ENCODE assay signal across 19 cellular contexts in genomic region chr10:127300868-127301321, GRCh38.
DNase-seq lines count a peak whose midpoint lies in the region; ATAC-seq and TF ChIP-seq lines count a peak whose summit lies in the region.
"Had no signal": no experiment of that assay in that cellular context is flagged by ENCODE, and none has a peak within 500 bp of the region (broad histone marks: within the 10 kb centered on the region; RNA-seq: fewer than 3 reads in every experiment).

No MANE protein-coding gene starts in this region.

- no peak overlapping the region for H2AFZ ChIP-seq in mammary epithelial cell (ENCODE audit: low read depth, low read length)

- no peaks in the 10 kb centered on the region for H3K4me1 ChIP-seq in mammary epithelial cell (ENCODE audit: insufficient read depth, low read length)
- no peaks in the 10 kb centered on the region for H3K4me1 ChIP-seq in endodermal cell (ENCODE audit: control insufficient read depth, insufficient read depth, low read length)
- peaks cover 16 to 20% of the 10 kb centered on the region in 2 donors for H3K4me1 ChIP-seq in mucosa of rectum (ENCODE audit: control insufficient read depth in 2 of 2, insufficient read depth in 2 of 2, low read length in 2 of 2)
- H3K4me1 ChIP-seq in Caco-2: no peaks in the 10 kb centered on the region
- H3K4me1 ChIP-seq: sigmoid colon, uterus had no signal

- H3K36me3 Mint-ChIP-seq in MCF 10A (ENCODE audit: insufficient read depth, unreplicated experiment): peaks cover 9% of the 10 kb centered on the region
- peaks cover 3% of the 10 kb centered on the region for H3K36me3 Mint-ChIP-seq in endodermal cell (ENCODE audit: low read depth)
- H3K36me3 Mint-ChIP-seq in Caco-2 (ENCODE audit: insufficient read depth, unreplicated experiment): no peaks in the 10 kb centered on the region
- H3K36me3 Mint-ChIP-seq: activated naive CD4-positive, alpha-beta T cell treated with anti-CD3 and anti-CD28 coated beads, Interleukin-2, amount 50 U/mL, for 72 hours; CD14-positive monocyte; memory B cell had no signal

- H3K9ac ChIP-seq in mammary epithelial cell (ENCODE audit: insufficient read depth, low read length) (no peak overlapping the region), endodermal cell (ENCODE audit: extremely low read depth, low read length, poor library complexity, severe bottlenecking) (no peak overlapping the region), mucosa of rectum (ENCODE audit: low read depth in 1 of 2, low read length in 2 of 2) (peak overlapping the region; percentile 8 to 37)

- ATAC-seq in HG02642 (IDR thresholded peaks at IDR 0.05; ENCODE audit: poor library complexity, unreplicated experiment) (no peak), Right ventricle myocardium superior (ENCODE audit: poor library complexity) (no peak)
- ATAC-seq: activated naive CD4-positive, alpha-beta T cell treated with anti-CD3 and anti-CD28 coated beads, Interleukin-2, amount 50 U/mL, for 72 hours had no signal

- H3K4me1 Mint-ChIP-seq in MCF 10A (ENCODE audit: insufficient read depth, unreplicated experiment): peaks cover 7% of the 10 kb centered on the region
- peaks cover 11% of the 10 kb centered on the region for H3K4me1 Mint-ChIP-seq in endodermal cell
- H3K4me1 Mint-ChIP-seq in Caco-2 (ENCODE audit: low read depth, unreplicated experiment): no peaks in the 10 kb centered on the region
- H3K4me1 Mint-ChIP-seq: CD14-positive monocyte, memory B cell had no signal

- in situ Hi-C loops in mammary epithelial cell (cut with MboI; ENCODE audit: low sequenced_read_pairs in 2 of 2): no loop called here

- no peak overlapping the region for H3K4me3 ChIP-seq in mammary epithelial cell (replicated peaks in 1 of 3; ENCODE audit: insufficient read depth in 1 of 3, low read depth in 2 of 3, low read length in 3 of 3)
- no peak overlapping the region for H3K4me3 ChIP-seq in endodermal cell (ENCODE audit: low read length)
- H3K4me3 ChIP-seq in mucosa of rectum (ENCODE audit: low read length in 2 of 2): no peak overlapping the region
- no peak overlapping the region for H3K4me3 ChIP-seq in Caco-2 (ENCODE audit: low read depth, low read length)
- H3K4me3 ChIP-seq: sigmoid colon, uterus had no signal

- H3K36me3 ChIP-seq in mammary epithelial cell (ENCODE audit: insufficient read depth, low read length): no peaks in the 10 kb centered on the region
- H3K36me3 ChIP-seq in endodermal cell (ENCODE audit: control insufficient read depth, insufficient read depth, low read length): no peaks in the 10 kb centered on the region
- no peaks in the 10 kb centered on the region for H3K36me3 ChIP-seq in mucosa of rectum (ENCODE audit: control insufficient read depth in 2 of 2, insufficient read depth in 2 of 2, low read length in 2 of 2)
- no peaks in the 10 kb centered on the region for H3K36me3 ChIP-seq in Caco-2 (ENCODE audit: control insufficient read depth, insufficient read depth, low read length)
- H3K36me3 ChIP-seq: neutrophil, sigmoid colon, uterus had no signal

- no peaks in the 10 kb centered on the region for H3K27me3 ChIP-seq in mammary epithelial cell (ENCODE audit: insufficient read depth, low read length)
- no peaks in the 10 kb centered on the region for H3K27me3 ChIP-seq in endodermal cell (ENCODE audit: control insufficient read depth, insufficient read depth, low read length, poor library complexity, severe bottlenecking)
- H3K27me3 ChIP-seq in mucosa of rectum (ENCODE audit: control insufficient read depth in 2 of 2, insufficient read depth in 2 of 2, low read length in 2 of 2): no peaks in the 10 kb centered on the region
- no peaks in the 10 kb centered on the region for H3K27me3 ChIP-seq in Caco-2 (replicated peaks; ENCODE audit: control insufficient read depth, insufficient read depth, low read length)
- H3K27me3 ChIP-seq: neutrophil, sigmoid colon, uterus had no signal

- no peaks in the 10 kb centered on the region for H4K20me1 ChIP-seq in mammary epithelial cell (ENCODE audit: insufficient read depth, low read length)

- H3K9me3 ChIP-seq in mammary epithelial cell (replicated peaks; ENCODE audit: insufficient read depth, low read length) (no peaks in the 10 kb centered on the region), endodermal cell (ENCODE audit: control insufficient read depth, low read length) (no peaks in the 10 kb centered on the region), mucosa of rectum (ENCODE audit: control insufficient read depth in 2 of 2, low read length in 2 of 2) (no peaks in the 10 kb centered on the region), Caco-2 (no peaks in the 10 kb centered on the region)
- H3K9me3 ChIP-seq: neutrophil, sigmoid colon, uterus had no signal

- no TSS peak for BruUV-seq in MCF 10A (replicated peaks; lab: Mats Ljungman, UMichigan)
- BruUV-seq in mammary epithelial cell (replicated peaks; lab: Mats Ljungman, UMichigan): no TSS peak
- no TSS peak for BruUV-seq in Caco-2 (replicated peaks; lab: Mats Ljungman, UMichigan)

- H3K27ac ChIP-seq in mammary epithelial cell (ENCODE audit: insufficient read depth, low read depth, low read length) (no peak overlapping the region), endodermal cell (ENCODE audit: low read depth, low read length) (peak overlapping the region; percentile 36), mucosa of rectum (ENCODE audit: low read depth in 2 of 2, low read length in 2 of 2) (peak overlapping the region; percentile 61 to 73)
- H3K27ac ChIP-seq: neutrophil, sigmoid colon, uterus had no signal

- DNase-seq in MCF 10A (ENCODE audit: unreplicated experiment) (no peak), mammary epithelial cell (no peak), endodermal cell (no peak), Caco-2 (no peak), OCI-M1 (lab: John Stamatoyannopoulos, UW) (no peak), Right ventricle myocardium superior (no peak)
- DNase-seq: ACHN; activated CD4-positive, alpha-beta T cell treated with anti-CD3 and anti-CD28 coated beads for 48 hours; NCI-H69; sigmoid colon; stimulated activated CD4-positive, alpha-beta T cell treated with anti-CD3 and anti-CD28 coated beads, Interleukin-2, amount 100 ng/mL, for 24 hours; T1000; uterus had no signal

- H3K9me3 Mint-ChIP-seq in MCF 10A (ENCODE audit: unreplicated experiment): no peaks in the 10 kb centered on the region
- H3K9me3 Mint-ChIP-seq in endodermal cell: no peaks in the 10 kb centered on the region
- H3K9me3 Mint-ChIP-seq in Caco-2 (ENCODE audit: unreplicated experiment): no peaks in the 10 kb centered on the region

- H3K4me3 Mint-ChIP-seq in MCF 10A (ENCODE audit: unreplicated experiment): no peak overlapping the region
- H3K4me3 Mint-ChIP-seq in endodermal cell: no peak overlapping the region
- H3K4me3 Mint-ChIP-seq in Caco-2 (ENCODE audit: unreplicated experiment): no peak overlapping the region
- H3K4me3 Mint-ChIP-seq: CD14-positive monocyte, memory B cell had no signal

- dilution Hi-C loops in mammary epithelial cell (cut with HindIII; ENCODE audit: low sequenced_read_pairs): no loop called here

- H3K79me2 ChIP-seq in mammary epithelial cell (ENCODE audit: insufficient read depth, low read length): no peaks in the 10 kb centered on the region

- WGBS in mammary epithelial cell (ENCODE audit: low coverage, missing lambda C conversion rate): 97% methylated on average over 10 of the region's 11 CpGs
- 92 to 93% methylated on average over 8 to 11 of the region's 11 CpGs for WGBS in endodermal cell (ENCODE audit: insufficient coverage in 1 of 2, insufficient read length in 1 of 2), 2 experiments

- POLR2A ChIA-PET in MCF 10A (lab: Yijun Ruan, JAX): interaction anchor here (1.1 kb wide), 1 partner anchor 38 kb away, joined by 3 read pairs; no protein-coding TSS in a partner anchor
- POLR2A ChIA-PET in Caco-2 (lab: Charles Lee): no interaction called here

- H3K4me2 ChIP-seq in mammary epithelial cell (ENCODE audit: insufficient read depth, low read depth, low read length): no peak overlapping the region

- intact Hi-C loops in MCF 10A (cut with micrococcal nuclease): no loop called here
- intact Hi-C loops in mammary epithelial cell (cut with micrococcal nuclease): no loop called here
- intact Hi-C loops in Caco-2 (cut with micrococcal nuclease; ENCODE audit: unreplicated experiment): loop anchor here (2.0 kb wide), 1 partner anchor 32 kb away; no protein-coding TSS in a partner anchor
- intact Hi-C loops in Right ventricle myocardium superior (cut with DNase I): no loop called here

- H3K27me3 Mint-ChIP-seq in MCF 10A (ENCODE audit: insufficient read depth, unreplicated experiment) (no peaks in the 10 kb centered on the region), endodermal cell (ENCODE audit: insufficient read depth) (no peaks in the 10 kb centered on the region), Caco-2 (ENCODE audit: insufficient read depth, unreplicated experiment) (no peaks in the 10 kb centered on the region)
- H3K27me3 Mint-ChIP-seq: memory B cell had no signal

- H3K27ac Mint-ChIP-seq in MCF 10A (ENCODE audit: low read depth, unreplicated experiment): peak overlapping the region; percentile 20
- peak overlapping the region; percentile 13 for H3K27ac Mint-ChIP-seq in endodermal cell
- H3K27ac Mint-ChIP-seq in Caco-2 (ENCODE audit: unreplicated experiment): no peak overlapping the region
- H3K27ac Mint-ChIP-seq: activated naive CD4-positive, alpha-beta T cell treated with anti-CD3 and anti-CD28 coated beads, Interleukin-2, amount 50 U/mL, for 72 hours; memory B cell had no signal

- TF ChIP-seq CTCF in MCF 10A (IDR thresholded peaks at IDR 0.05; ENCODE audit: unreplicated experiment): no peak
- no peak for TF ChIP-seq CTCF in mammary epithelial cell (conservative IDR thresholded peaks at IDR 0.05 in 1 of 2, IDR thresholded peaks at IDR 0.05 in 1 of 2; ENCODE audit: extremely low read depth in 1 of 2, insufficient read depth in 1 of 2, low read depth in 1 of 2, low read length in 2 of 2)
- TF ChIP-seq CTCF in endodermal cell (conservative IDR thresholded peaks at IDR 0.05): no peak
- no peak for TF ChIP-seq CTCF in Caco-2 (IDR thresholded peaks at IDR 0.05; ENCODE audit: insufficient read depth in 1 of 2, low read depth in 1 of 2, low read length in 1 of 2, severe bottlenecking in 1 of 2, unreplicated experiment in 1 of 2)

- CTCF ChIA-PET in MCF 10A (lab: Yijun Ruan, JAX) (interaction anchor here (0.6 to 1.7 kb wide), 2 partner anchors 63 to 105 kb away, joined by 3 to 5 read pairs; no protein-coding TSS in a partner anchor), mammary epithelial cell (lab: Charles Lee; ENCODE audit: low non-redundant PET) (no interaction called here), Caco-2 (lab: Charles Lee) (no interaction called here)

Comparison
In these comparisons a context has a peak if more than half of its experiments do, and no peak if none do; other contexts are left out.
1. H3K9ac ChIP-seq: peak in mucosa of rectum (2 of 2); none in mammary epithelial cell (single experiment) and endodermal cell (single experiment).